In the genomic region with DNA sequence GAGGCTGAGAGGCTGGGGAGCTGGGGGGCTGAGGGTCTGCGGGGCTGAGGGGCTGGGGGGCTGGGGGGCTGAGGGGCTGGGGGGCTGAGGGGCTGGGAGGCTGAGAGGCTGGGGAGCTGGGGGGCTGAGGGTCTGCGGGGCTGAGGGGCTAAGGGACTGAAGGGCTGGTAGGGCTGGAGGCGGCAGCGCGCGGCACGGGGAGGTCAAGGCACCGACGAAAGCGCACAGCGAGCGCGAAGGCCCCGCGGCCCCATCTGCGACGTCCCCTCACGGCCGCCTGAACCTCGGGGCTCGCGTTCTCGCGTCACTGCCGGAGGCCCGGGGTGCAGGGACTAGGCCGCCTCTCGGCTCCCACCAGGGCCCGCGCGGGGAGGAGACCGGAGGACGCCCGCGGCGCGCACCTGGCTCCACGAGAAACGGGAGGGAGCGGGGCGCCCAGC, we compare ENCODE assay signal across 8 cellular contexts. TPM values are rescaled to one million over a fixed set of nuclear protein-coding genes. Genes with fewer than 3 reads are reported as not detected.
DNase-seq lines count a peak whose midpoint lies in the region; ATAC-seq, FAIRE-seq and TF ChIP-seq lines count a peak whose summit lies in the region.

No MANE protein-coding gene starts in this region.

- no peaks in the 10 kb centered on the region for H3K9me3 ChIP-seq in K562 (replicated peaks; ENCODE audit: control insufficient read depth, insufficient read depth, low read depth, low read length)
- H3K9me3 ChIP-seq in mucosa of rectum (ENCODE audit: control insufficient read depth in 2 of 2, low read length in 2 of 2) = no peaks in the 10 kb centered on the region

- no peak for TF ChIP-seq EP300 in K562 (IDR thresholded peaks at IDR 0.05; ENCODE audit: low read length)

- ATAC-seq in HG03159 (IDR thresholded peaks at IDR 0.05; ENCODE audit: unreplicated experiment) (peak; percentile 44), K562 (peak; percentile 64), HG03175 (IDR thresholded peaks at IDR 0.05; ENCODE audit: unreplicated experiment) (no peak)

- H3K36me3 ChIP-seq in K562 (ENCODE audit: control insufficient read depth, insufficient read depth, low read length) (peaks cover 54% of the 10 kb centered on the region; the same call in 2 of the 3 replicates), mucosa of rectum (ENCODE audit: control insufficient read depth in 2 of 2, insufficient read depth in 2 of 2, low read length in 2 of 2) (peaks cover 12% of the 10 kb centered on the region in 2 donors)

- H3K27ac ChIP-seq in K562 (ENCODE audit: extremely low read depth, low read depth, low read length) (peak overlapping the region; percentile 89), mucosa of rectum (ENCODE audit: low read depth in 2 of 2, low read length in 2 of 2) (peak overlapping the region; percentile 65 to 71)

- no peaks in the 10 kb centered on the region for H3K27me3 Mint-ChIP-seq in activated CD4-positive, alpha-beta T cell treated with anti-CD3 and anti-CD28 coated beads, Interleukin-2, amount 10 ng/mL, durations not matched to agents 24 days and 14 days

- peaks cover 13% of the 10 kb centered on the region for H3K9me1 ChIP-seq in K562 (ENCODE audit: control insufficient read depth, insufficient read depth, low read length)

- no peak for FAIRE-seq in K562 (lab: Jason Lieb, UNC)

- no TSS peak for BruUV-seq in K562 (replicated peaks; lab: Mats Ljungman, UMichigan)

- peaks cover 21% of the 10 kb centered on the region for H3K36me3 Mint-ChIP-seq in activated CD4-positive, alpha-beta T cell treated with anti-CD3 and anti-CD28 coated beads, Interleukin-2, amount 10 ng/mL, durations not matched to agents 24 days and 14 days (ENCODE audit: low read depth)

- TF ChIP-seq CTCF in K562 (IDR thresholded peaks at IDR 0.05 in 2 of 3, conservative IDR thresholded peaks at IDR 0.05 in 1 of 3; ENCODE audit: insufficient read depth in 2 of 3, low read depth in 1 of 3, low read length in 3 of 3) = no peak

- peak overlapping the region; percentile 99 for H3K4me3 ChIP-seq in K562
- peak overlapping the region; percentile 76 to 84 for H3K4me3 ChIP-seq in mucosa of rectum (ENCODE audit: low read length in 2 of 2)

- POLR2A ChIA-PET in K562 (lab: Yijun Ruan, JAX) = interaction anchor here (0.6 to 2.1 kb wide), 2 partner anchors 9 to 344 kb away, joined by 4 to 5 read pairs; no protein-coding TSS in a partner anchor

- H4K20me1 ChIP-seq in K562 (replicated peaks; ENCODE audit: control insufficient read depth, insufficient read depth, low read length) = peaks cover 19% of the 10 kb centered on the region; the same call in 1 of the 2 replicates

- H3K27ac Mint-ChIP-seq in activated CD4-positive, alpha-beta T cell treated with anti-CD3 and anti-CD28 coated beads, Interleukin-2, amount 10 ng/mL, durations not matched to agents 24 days and 14 days = peak overlapping the region; percentile 37

- no peak for TF ChIP-seq POLR2A in K562 (conservative IDR thresholded peaks at IDR 0.05)

- H3K27me3 ChIP-seq in K562 (ENCODE audit: control insufficient read depth in 2 of 2, insufficient read depth in 2 of 2, low read length in 2 of 2) (no peaks in the 10 kb centered on the region), mucosa of rectum (ENCODE audit: control insufficient read depth in 2 of 2, insufficient read depth in 2 of 2, low read length in 2 of 2) (no peaks in the 10 kb centered on the region)

- H3K9me3 Mint-ChIP-seq in activated CD4-positive, alpha-beta T cell treated with anti-CD3 and anti-CD28 coated beads, Interleukin-2, amount 10 ng/mL, durations not matched to agents 24 days and 14 days = no peaks in the 10 kb centered on the region

- no peak for TF ChIP-seq RAD21 in K562 (CRISPR knock-in tag; conservative IDR thresholded peaks at IDR 0.05 in 1 of 2, IDR thresholded peaks at IDR 0.05 in 1 of 2)

- WGBS in K562 (ENCODE audit: insufficient coverage, low coverage, missing lambda C conversion rate) = 0% methylated on average over 6 of the region's 41 CpGs

- peak overlapping the region; percentile 76 for H2AFZ ChIP-seq in K562 (ENCODE audit: low read depth, low read length)

- H3K79me2 ChIP-seq in K562 (ENCODE audit: control insufficient read depth, insufficient read depth, low read length) = peaks cover 67% of the 10 kb centered on the region

- peak overlapping the region; percentile 85 for H3K4me2 ChIP-seq in K562 (ENCODE audit: insufficient read depth, low read length)

- in situ Hi-C loops in K562 (cut with MboI) = no loop called here

- H3K4me1 ChIP-seq in K562 (replicated peaks in 1 of 2; ENCODE audit: control insufficient read depth in 2 of 2, insufficient read depth in 2 of 2, low read length in 2 of 2) (peaks cover 22 to 90% of the 10 kb centered on the region in 2 experiments), mucosa of rectum (ENCODE audit: control insufficient read depth in 2 of 2, insufficient read depth in 2 of 2, low read length in 2 of 2) (peaks cover 20 to 25% of the 10 kb centered on the region in 2 donors)

- CTCF ChIA-PET in K562 (lab: Yijun Ruan, JAX; ENCODE audit: low intra/inter-chr PET ratio) = no interaction called here

- H3K4me3 Mint-ChIP-seq in activated CD4-positive, alpha-beta T cell treated with anti-CD3 and anti-CD28 coated beads, Interleukin-2, amount 10 ng/mL, durations not matched to agents 24 days and 14 days = peak overlapping the region; percentile 89

- DNase-seq in activated CD4-positive, alpha-beta T cell treated with anti-CD3 and anti-CD28 coated beads, Interleukin-2, amount 10 ng/mL, durations not matched to agents 24 days and 14 days = no peak
- DNase-seq in activated CD4-positive, alpha-beta T cell treated with anti-CD3 and anti-CD28 coated beads, Interleukin-2, amount 50 U/mL, for 1 hour = no peak
- DNase-seq in K562 (ENCODE audit: extremely low read depth in 1 of 4, low spot score in 3 of 4) (no peak), COLO829 (ENCODE audit: low spot score) (no peak), UCSD-AML1 (lab: John Stamatoyannopoulos, UW; ENCODE audit: unreplicated experiment) (no peak)

- H3K4me1 Mint-ChIP-seq in activated CD4-positive, alpha-beta T cell treated with anti-CD3 and anti-CD28 coated beads, Interleukin-2, amount 10 ng/mL, durations not matched to agents 24 days and 14 days = peaks cover 18% of the 10 kb centered on the region

- peak overlapping the region; percentile 93 to 99 for H3K9ac ChIP-seq in K562 (ENCODE audit: insufficient read depth in 1 of 2, low read depth in 2 of 2, low read length in 2 of 2)
- H3K9ac ChIP-seq in mucosa of rectum (ENCODE audit: low read depth in 1 of 2, low read length in 2 of 2) = peak overlapping the region; percentile 75 to 90

- intact Hi-C loops in activated CD4-positive, alpha-beta T cell treated with anti-CD3 and anti-CD28 coated beads, Interleukin-2, amount 10 ng/mL, durations not matched to agents 24 days and 14 days (cut with micrococcal nuclease) = loop anchor here (2.0 kb wide), 2 partner anchors 15 to 25 kb away; a partner anchor contains a TSS
- intact Hi-C loops in K562 (cut with micrococcal nuclease) = loop anchor here (2.0 to 5.0 kb wide), 2 partner anchors 15 to 53 kb away; a partner anchor contains a TSS

RNA-seq across cellular contexts. Expression of a gene that starts 0.4 kb away (rescaled TPM):
- 145 TPM in 2 replicates for total RNA-seq in activated CD4-positive, alpha-beta T cell treated with anti-CD3 and anti-CD28 coated beads, Interleukin-2, amount 10 ng/mL, durations not matched to agents 24 days and 14 days
- total RNA-seq in K562 (2011; cell fraction: chromatin; rRNA removed; ENCODE audit: low replicate concordance) = 317 and 866 TPM in 2 replicates
- total RNA-seq in K562 (2011; cell fraction: nucleolus; rRNA removed) = 565 and 578 TPM in 2 replicates
- total RNA-seq in K562 (2011; cell fraction: nucleoplasm; rRNA removed) = 402 and 440 TPM in 2 replicates
- total RNA-seq in K562 (2014; rRNA removed) = 151 and 179 TPM in 2 replicates
- 62.1 and 77.4 TPM in 2 replicates for total RNA-seq in K562 (2014; rRNA removed; fragmentation: Illumina TruSeq; extraction: Trizol)
- 85.4 and 88.8 TPM in 2 replicates for total RNA-seq in K562 (2015; rRNA removed; fragmentation: Illumina TruSeq; extraction: Trizol)
- total RNA-seq in K562 (2021) = 153 and 164 TPM in 2 replicates
- polyA plus RNA-seq in K562 (2011; rRNA removed) = 110 and 164 TPM in 2 replicates
- polyA plus RNA-seq in K562 (2011; cell fraction: cytosol; rRNA removed) = 195 and 300 TPM in 2 replicates
- 663 and 798 TPM in 2 replicates for polyA plus RNA-seq in K562 (2011; cell fraction: nucleus; rRNA removed)
- polyA plus RNA-seq in K562 (2012) = 151 and 204 TPM in 2 replicates
- 143 and 151 TPM in 2 replicates for polyA plus RNA-seq in K562 (2014; fragmentation: Illumina TruSeq; extraction: Trizol)
- 10 to 100 TPM in 1 of 2 experiments, 1 to 10 TPM in 1; 3.6 to 11.8 TPM for polyA plus RNA-seq in K562 (2014; fragmentation: Nextera tagmentation; extraction: Ambion mirVana)
- 183 TPM in 2 replicates for polyA plus RNA-seq in K562 (2014; rRNA removed)
- polyA minus RNA-seq in K562 (2011; rRNA and poly(A)+ RNA removed) = 68.4 and 103 TPM in 2 replicates
- 79.6 and 101 TPM in 2 replicates for polyA minus RNA-seq in K562 (2011; cell fraction: cytosol; rRNA and poly(A)+ RNA removed)
- 108 and 123 TPM in 2 replicates for polyA minus RNA-seq in K562 (2011; cell fraction: nucleus; rRNA and poly(A)+ RNA removed)

RNA-seq across cellular contexts. Expression of a gene that starts 0.5 kb away (rescaled TPM):
- total RNA-seq in activated CD4-positive, alpha-beta T cell treated with anti-CD3 and anti-CD28 coated beads, Interleukin-2, amount 10 ng/mL, durations not matched to agents 24 days and 14 days = 11.5 and 12.3 TPM in 2 replicates
- 3.4 and 22.1 TPM in 2 replicates for total RNA-seq in K562 (2011; cell fraction: chromatin; rRNA removed; ENCODE audit: low replicate concordance)
- total RNA-seq in K562 (2011; cell fraction: nucleolus; rRNA removed) = 31.8 and 32.0 TPM in 2 replicates
- total RNA-seq in K562 (2011; cell fraction: nucleoplasm; rRNA removed) = 11.2 and 13.9 TPM in 2 replicates
- total RNA-seq in K562 (2014; rRNA removed) (21.6 and 33.4 TPM in 2 replicates), K562 (2014; rRNA removed; fragmentation: Illumina TruSeq; extraction: Trizol) (3.0 and 3.5 TPM in 2 replicates), K562 (2015; rRNA removed; fragmentation: Illumina TruSeq; extraction: Trizol) (8.4 and 10.1 TPM in 2 replicates), K562 (2021) (25.4 and 25.8 TPM in 2 replicates)
- polyA plus RNA-seq in K562 (2011; rRNA removed) (3.5 and 5.7 TPM in 2 replicates), K562 (2014; fragmentation: Illumina TruSeq; extraction: Trizol) (2.7 and 9.1 TPM in 2 replicates), K562 (2014; fragmentation: Nextera tagmentation; extraction: Ambion mirVana) (under 1 TPM; 0.11 to 0.20 TPM), K562 (2014; rRNA removed) (12.4 and 12.9 TPM in 2 replicates)
- polyA plus RNA-seq in K562 (2011; cell fraction: cytosol; rRNA removed) = 7.2 and 32.1 TPM in 2 replicates
- 5.6 and 10.3 TPM in 2 replicates for polyA plus RNA-seq in K562 (2011; cell fraction: nucleus; rRNA removed)
- 14.5 and 17.3 TPM in 2 replicates for polyA plus RNA-seq in K562 (2012)
- 2.1 and 2.4 TPM in 2 replicates for polyA minus RNA-seq in K562 (2011; rRNA and poly(A)+ RNA removed)
- 9.2 and 12.1 TPM in 2 replicates for polyA minus RNA-seq in K562 (2011; cell fraction: cytosol; rRNA and poly(A)+ RNA removed)
- 14.0 and 17.8 TPM in 2 replicates for polyA minus RNA-seq in K562 (2011; cell fraction: nucleus; rRNA and poly(A)+ RNA removed)

RNA-seq across cellular contexts. Expression of a gene that starts 7.0 kb away (rescaled TPM):
- total RNA-seq in activated CD4-positive, alpha-beta T cell treated with anti-CD3 and anti-CD28 coated beads, Interleukin-2, amount 10 ng/mL, durations not matched to agents 24 days and 14 days = 0.28 and 0.38 TPM in 2 replicates
- 0.19 and 0.58 TPM in 2 replicates for total RNA-seq in K562 (2011; cell fraction: chromatin; rRNA removed; ENCODE audit: low replicate concordance)
- 0.53 and 0.67 TPM in 2 replicates for total RNA-seq in K562 (2011; cell fraction: nucleolus; rRNA removed)
- 0.15 and 0.23 TPM in 2 replicates for total RNA-seq in K562 (2011; cell fraction: nucleoplasm; rRNA removed)
- total RNA-seq in K562 (2014; rRNA removed) (0.12 TPM in 1 of 2 replicates, not detected in the other), K562 (2014; rRNA removed; fragmentation: Illumina TruSeq; extraction: Trizol) (not detected in 2 replicates), K562 (2015; rRNA removed; fragmentation: Illumina TruSeq; extraction: Trizol) (0.04 TPM in 1 of 2 replicates, not detected in the other), K562 (2021) (0.07 and 0.09 TPM in 2 replicates)
- polyA plus RNA-seq in K562 (2011; rRNA removed) (0.05 TPM in 1 of 2 replicates, not detected in the other), K562 (2014; fragmentation: Illumina TruSeq; extraction: Trizol) (not detected in 2 replicates), K562 (2014; fragmentation: Nextera tagmentation; extraction: Ambion mirVana) (not detected), K562 (2014; rRNA removed) (0.03 and 0.13 TPM in 2 replicates)
- polyA plus RNA-seq in K562 (2011; cell fraction: cytosol; rRNA removed) = 0.03 and 0.06 TPM in 2 replicates
- polyA plus RNA-seq in K562 (2011; cell fraction: nucleus; rRNA removed) = 0.25 and 0.31 TPM in 2 replicates
- 0.26 and 0.37 TPM in 2 replicates for polyA plus RNA-seq in K562 (2012)
- polyA minus RNA-seq in K562 (2011; rRNA and poly(A)+ RNA removed) = not detected in 2 replicates
- not detected in 2 replicates for polyA minus RNA-seq in K562 (2011; cell fraction: cytosol; rRNA and poly(A)+ RNA removed)
- 0.13 and 0.22 TPM in 2 replicates for polyA minus RNA-seq in K562 (2011; cell fraction: nucleus; rRNA and poly(A)+ RNA removed)

RNA-seq across cellular contexts. Expression of a gene that starts 15.7 kb away (rescaled TPM):
- total RNA-seq in activated CD4-positive, alpha-beta T cell treated with anti-CD3 and anti-CD28 coated beads, Interleukin-2, amount 10 ng/mL, durations not matched to agents 24 days and 14 days = 33.4 and 35.2 TPM in 2 replicates
- 13.3 and 63.1 TPM in 2 replicates for total RNA-seq in K562 (2011; cell fraction: chromatin; rRNA removed; ENCODE audit: low replicate concordance)
- 74.5 and 90.1 TPM in 2 replicates for total RNA-seq in K562 (2011; cell fraction: nucleolus; rRNA removed)
- total RNA-seq in K562 (2011; cell fraction: nucleoplasm; rRNA removed) = 23.2 and 31.2 TPM in 2 replicates
- 86.9 and 103 TPM in 2 replicates for total RNA-seq in K562 (2014; rRNA removed)
- total RNA-seq in K562 (2014; rRNA removed; fragmentation: Illumina TruSeq; extraction: Trizol) = 5.6 and 7.0 TPM in 2 replicates
- total RNA-seq in K562 (2015; rRNA removed; fragmentation: Illumina TruSeq; extraction: Trizol) = 29.7 and 31.4 TPM in 2 replicates
- total RNA-seq in K562 (2021) = 80.1 and 83.0 TPM in 2 replicates
- polyA plus RNA-seq in K562 (2011; rRNA removed) = 13.6 and 22.4 TPM in 2 replicates
- 29.8 and 137 TPM in 2 replicates for polyA plus RNA-seq in K562 (2011; cell fraction: cytosol; rRNA removed)
- 41.7 and 71.9 TPM in 2 replicates for polyA plus RNA-seq in K562 (2011; cell fraction: nucleus; rRNA removed)
- 35.1 and 53.3 TPM in 2 replicates for polyA plus RNA-seq in K562 (2012)
- 10.5 and 25.1 TPM in 2 replicates for polyA plus RNA-seq in K562 (2014; fragmentation: Illumina TruSeq; extraction: Trizol)
- polyA plus RNA-seq in K562 (2014; fragmentation: Nextera tagmentation; extraction: Ambion mirVana) = 1 to 10 TPM in 1 of 2 experiments, under 1 TPM in 1; 0.62 to 1.7 TPM
- 68.5 and 76.0 TPM in 2 replicates for polyA plus RNA-seq in K562 (2014; rRNA removed)
- 3.5 and 5.7 TPM in 2 replicates for polyA minus RNA-seq in K562 (2011; rRNA and poly(A)+ RNA removed)
- polyA minus RNA-seq in K562 (2011; cell fraction: cytosol; rRNA and poly(A)+ RNA removed) = 22.0 and 25.8 TPM in 2 replicates
- polyA minus RNA-seq in K562 (2011; cell fraction: nucleus; rRNA and poly(A)+ RNA removed) = 33.5 and 38.2 TPM in 2 replicates

RNA-seq across cellular contexts. Expression of a gene that starts 16.4 kb away (rescaled TPM):
- total RNA-seq in activated CD4-positive, alpha-beta T cell treated with anti-CD3 and anti-CD28 coated beads, Interleukin-2, amount 10 ng/mL, durations not matched to agents 24 days and 14 days = 54.1 and 55.7 TPM in 2 replicates
- total RNA-seq in K562 (2011; cell fraction: chromatin; rRNA removed; ENCODE audit: low replicate concordance) = 140 and 407 TPM in 2 replicates
- 278 and 333 TPM in 2 replicates for total RNA-seq in K562 (2011; cell fraction: nucleolus; rRNA removed)
- total RNA-seq in K562 (2011; cell fraction: nucleoplasm; rRNA removed) = 136 and 156 TPM in 2 replicates
- 29.6 and 33.3 TPM in 2 replicates for total RNA-seq in K562 (2014; rRNA removed)
- total RNA-seq in K562 (2014; rRNA removed; fragmentation: Illumina TruSeq; extraction: Trizol) = 1.9 and 3.5 TPM in 2 replicates
- total RNA-seq in K562 (2015; rRNA removed; fragmentation: Illumina TruSeq; extraction: Trizol) = 14.0 and 15.2 TPM in 2 replicates
- 44.1 and 49.0 TPM in 2 replicates for total RNA-seq in K562 (2021)
- polyA plus RNA-seq in K562 (2011; rRNA removed) = 12.0 and 27.1 TPM in 2 replicates
- 8.5 and 20.8 TPM in 2 replicates for polyA plus RNA-seq in K562 (2011; cell fraction: cytosol; rRNA removed)
- polyA plus RNA-seq in K562 (2011; cell fraction: nucleus; rRNA removed) = 346 and 462 TPM in 2 replicates
- 38.9 and 49.6 TPM in 2 replicates for polyA plus RNA-seq in K562 (2012)
- 7.2 and 11.8 TPM in 2 replicates for polyA plus RNA-seq in K562 (2014; fragmentation: Illumina TruSeq; extraction: Trizol)
- under 1 TPM; 0.01 to 0.06 TPM for polyA plus RNA-seq in K562 (2014; fragmentation: Nextera tagmentation; extraction: Ambion mirVana)
- polyA plus RNA-seq in K562 (2014; rRNA removed) = 43.8 and 44.8 TPM in 2 replicates
- 6.3 and 10.7 TPM in 2 replicates for polyA minus RNA-seq in K562 (2011; rRNA and poly(A)+ RNA removed)
- 13.7 and 15.3 TPM in 2 replicates for polyA minus RNA-seq in K562 (2011; cell fraction: cytosol; rRNA and poly(A)+ RNA removed)
- 42.4 and 46.1 TPM in 2 replicates for polyA minus RNA-seq in K562 (2011; cell fraction: nucleus; rRNA and poly(A)+ RNA removed)
